20 cellular contexts compared by ENCODE assay signal in genomic region chr17:3940965-3941698, GRCh38. TPM values are rescaled to one million over a fixed set of nuclear protein-coding genes. Genes with fewer than 3 reads are reported as not detected.
DNase-seq lines count a peak whose midpoint lies in the region; ATAC-seq and TF ChIP-seq lines count a peak whose summit lies in the region.
"Had no signal": no experiment of that assay in that cellular context is flagged by ENCODE, and none has a peak within 500 bp of the region (broad histone marks: within the 10 kb centered on the region; RNA-seq: fewer than 3 reads in every experiment).

No MANE protein-coding gene starts in this region.

- peak overlapping the region; percentile 11 for H3K27ac Mint-ChIP-seq in activated T-cell treated with anti-CD3 and anti-CD28 coated beads, Interleukin-2, amount 50 U/mL, for 24 hours
- H3K27ac Mint-ChIP-seq in IgD-negative memory B cell (peak overlapping the region in 2 of 3 donors; percentile 71 to 78), glutamatergic neuron (ENCODE audit: unreplicated experiment) (no peak overlapping the region)
- H3K27ac Mint-ChIP-seq in stimulated activated naive B cell treated with anti-CD40 and anti-IgM and Interleukin-4, amounts not matched to agents 10 μg/mL and 1 μg/mL and 100 μg/mL, for 72 hours = peak overlapping the region; percentile 47
- H3K27ac Mint-ChIP-seq: CD4-positive, alpha-beta T cell; HFFc6 had no signal

- no peaks in the 10 kb centered on the region for H3K27me3 Mint-ChIP-seq in activated T-cell treated with anti-CD3 and anti-CD28 coated beads, Interleukin-2, amount 50 U/mL, for 24 hours
- no peaks in the 10 kb centered on the region for H3K27me3 Mint-ChIP-seq in activated T-cell treated with anti-CD3 and anti-CD28 coated beads, Interleukin-2, amount 50 U/mL, for 4 hours (ENCODE audit: low read depth)
- H3K27me3 Mint-ChIP-seq in IgD-negative memory B cell (no peaks in the 10 kb centered on the region), glutamatergic neuron (ENCODE audit: unreplicated experiment) (peaks cover 15% of the 10 kb centered on the region)
- H3K27me3 Mint-ChIP-seq in stimulated activated naive B cell treated with anti-CD40 and anti-IgM and Interleukin-4, amounts not matched to agents 10 μg/mL and 1 μg/mL and 100 μg/mL, for 72 hours = no peaks in the 10 kb centered on the region
- H3K27me3 Mint-ChIP-seq: CD4-positive, alpha-beta T cell had no signal

- no peaks in the 10 kb centered on the region for H3K4me1 Mint-ChIP-seq in activated T-cell treated with anti-CD3 and anti-CD28 coated beads, Interleukin-2, amount 50 U/mL, for 24 hours (ENCODE audit: low read depth)
- no peaks in the 10 kb centered on the region for H3K4me1 Mint-ChIP-seq in activated T-cell treated with anti-CD3 and anti-CD28 coated beads, Interleukin-2, amount 50 U/mL, for 4 hours (ENCODE audit: low read depth)
- H3K4me1 Mint-ChIP-seq in IgD-negative memory B cell = peaks cover 0 to 7% (median 2%) of the 10 kb centered on the region in 3 donors
- peaks cover 23% of the 10 kb centered on the region for H3K4me1 Mint-ChIP-seq in glutamatergic neuron (ENCODE audit: low read depth, unreplicated experiment)
- H3K4me1 Mint-ChIP-seq in stimulated activated naive B cell treated with anti-CD40 and anti-IgM and Interleukin-4, amounts not matched to agents 10 μg/mL and 1 μg/mL and 100 μg/mL, for 72 hours = peaks cover 8 to 14% of the 10 kb centered on the region in 2 donors
- H3K4me1 Mint-ChIP-seq: CD14-positive monocyte had no signal

- TF ChIP-seq CTCF in glutamatergic neuron (IDR thresholded peaks at IDR 0.05; ENCODE audit: partially characterized antibody, unreplicated experiment) = no peak

- ATAC-seq in activated T-cell treated with anti-CD3 and anti-CD28 coated beads, Interleukin-2, amount 50 U/mL, for 4 hours = no peak
- ATAC-seq in stimulated activated naive B cell treated with anti-CD40 and anti-IgM and Interleukin-4, amounts not matched to agents 10 μg/mL and 1 μg/mL and 100 μg/mL, for 72 hours (replicated peaks) = no peak
- ATAC-seq in HG02884 (IDR thresholded peaks at IDR 0.05; ENCODE audit: unreplicated experiment) = no peak
- no peak for ATAC-seq in GM18519 (IDR thresholded peaks at IDR 0.05; ENCODE audit: low FRiP score, unreplicated experiment)

- H3K36me3 Mint-ChIP-seq in activated T-cell treated with anti-CD3 and anti-CD28 coated beads, Interleukin-2, amount 50 U/mL, for 24 hours (ENCODE audit: low read depth) = peaks cover 89% of the 10 kb centered on the region
- H3K36me3 Mint-ChIP-seq in activated T-cell treated with anti-CD3 and anti-CD28 coated beads, Interleukin-2, amount 50 U/mL, for 4 hours (ENCODE audit: insufficient read depth) = peaks cover 35% of the 10 kb centered on the region
- H3K36me3 Mint-ChIP-seq in IgD-negative memory B cell (peaks cover 14% of the 10 kb centered on the region), glutamatergic neuron (ENCODE audit: unreplicated experiment) (peaks cover 13% of the 10 kb centered on the region)
- peaks cover 64 to 70% of the 10 kb centered on the region in 2 donors for H3K36me3 Mint-ChIP-seq in stimulated activated naive B cell treated with anti-CD40 and anti-IgM and Interleukin-4, amounts not matched to agents 10 μg/mL and 1 μg/mL and 100 μg/mL, for 72 hours

- no peak overlapping the region for H3K4me3 Mint-ChIP-seq in activated T-cell treated with anti-CD3 and anti-CD28 coated beads, Interleukin-2, amount 50 U/mL, for 24 hours
- no peak overlapping the region for H3K4me3 Mint-ChIP-seq in activated T-cell treated with anti-CD3 and anti-CD28 coated beads, Interleukin-2, amount 50 U/mL, for 4 hours
- H3K4me3 Mint-ChIP-seq in IgD-negative memory B cell = no peak overlapping the region
- peak overlapping the region; percentile 46 for H3K4me3 Mint-ChIP-seq in glutamatergic neuron (ENCODE audit: unreplicated experiment)
- no peak overlapping the region for H3K4me3 Mint-ChIP-seq in stimulated activated naive B cell treated with anti-CD40 and anti-IgM and Interleukin-4, amounts not matched to agents 10 μg/mL and 1 μg/mL and 100 μg/mL, for 72 hours
- H3K4me3 Mint-ChIP-seq: CD14-positive monocyte; CD4-positive, alpha-beta T cell; CD8-positive, alpha-beta memory T cell; HFFc6 had no signal

- no peak for DNase-seq in activated T-cell treated with anti-CD3 and anti-CD28 coated beads, Interleukin-2, amount 50 U/mL, for 24 hours
- no peak for DNase-seq in activated T-cell treated with anti-CD3 and anti-CD28 coated beads, Interleukin-2, amount 50 U/mL, for 4 hours
- no peak for DNase-seq in glutamatergic neuron
- DNase-seq in stimulated activated naive B cell treated with anti-CD40 and anti-IgM and Interleukin-4, amounts not matched to agents 10 μg/mL and 1 μg/mL and 100 μg/mL, for 72 hours = no peak
- DNase-seq in middle frontal gyrus (ENCODE audit: extremely low spot score, low spot score) = no peak
- DNase-seq: BE2C; CD4-positive, alpha-beta T cell; CD8-positive, alpha-beta memory T cell; DMS 273 treated with DMSO at 0.1 percent for 48 hours; DMS53; DMS79 treated with DMSO at 0.1 percent for 48 hours; GF-D8; GOT3; HFFc6 had no signal

- H3K9me3 Mint-ChIP-seq in activated T-cell treated with anti-CD3 and anti-CD28 coated beads, Interleukin-2, amount 50 U/mL, for 24 hours = no peaks in the 10 kb centered on the region
- H3K9me3 Mint-ChIP-seq in activated T-cell treated with anti-CD3 and anti-CD28 coated beads, Interleukin-2, amount 50 U/mL, for 4 hours = no peaks in the 10 kb centered on the region
- H3K9me3 Mint-ChIP-seq in IgD-negative memory B cell (no peaks in the 10 kb centered on the region), glutamatergic neuron (ENCODE audit: unreplicated experiment) (peaks cover 10% of the 10 kb centered on the region)
- H3K9me3 Mint-ChIP-seq in stimulated activated naive B cell treated with anti-CD40 and anti-IgM and Interleukin-4, amounts not matched to agents 10 μg/mL and 1 μg/mL and 100 μg/mL, for 72 hours = no peaks in the 10 kb centered on the region
- H3K9me3 Mint-ChIP-seq: CD4-positive, alpha-beta T cell; CD8-positive, alpha-beta memory T cell; HFFc6 had no signal

RNA-seq across cellular contexts. Expression of gene ATP2A3, which starts 23.1 kb away (rescaled TPM):
- total RNA-seq in activated T-cell treated with anti-CD3 and anti-CD28 coated beads, Interleukin-2, amount 50 U/mL, for 4 hours = 10 to 100 TPM; 55.8 to 68.8 (median 63.6) TPM
- 155 TPM for polyA plus RNA-seq in IgD-negative memory B cell
- 97.8 TPM for total RNA-seq in glutamatergic neuron (ENCODE audit: unreplicated experiment)

RNA-seq across cellular contexts. Expression of gene P2RX1, which starts 24.9 kb away (rescaled TPM):
- total RNA-seq in activated T-cell treated with anti-CD3 and anti-CD28 coated beads, Interleukin-2, amount 50 U/mL, for 4 hours = under 1 TPM; 0.13 to 0.52 (median 0.21) TPM
- 2.4 TPM for polyA plus RNA-seq in IgD-negative memory B cell
- 2.1 TPM for total RNA-seq in glutamatergic neuron (ENCODE audit: unreplicated experiment)
- total RNA-seq: Daoy, G401 had no signal
- polyA plus RNA-seq: CD8-positive, alpha-beta memory T cell had no signal

RNA-seq across cellular contexts. Expression of gene CAMKK1, which starts 48.3 kb away (rescaled TPM):
- total RNA-seq in activated T-cell treated with anti-CD3 and anti-CD28 coated beads, Interleukin-2, amount 50 U/mL, for 4 hours = 1 to 10 TPM; 4.2 to 7.5 (median 7.4) TPM
- 0.53 TPM for polyA plus RNA-seq in IgD-negative memory B cell
- total RNA-seq in glutamatergic neuron (ENCODE audit: unreplicated experiment) = 41.3 TPM
